In genomic region chrX:149073464-149073863, GRCh38 we compare ENCODE assay signal across 23 cellular contexts.
"Had no signal": no experiment of that assay in that cellular context is flagged by ENCODE, and none has a peak within 500 bp of the region (broad histone marks: within the 10 kb centered on the region; RNA-seq: fewer than 3 reads in every experiment).

No MANE protein-coding gene starts in this region.

- H3K27me3 ChIP-seq: body of pancreas, SJSA1 had no signal

- H3K36me3 ChIP-seq: SJSA1 had no signal

- H3K9me3 ChIP-seq: body of pancreas, SJSA1 had no signal

- H3K27ac ChIP-seq: body of pancreas, RWPE1, SJSA1 had no signal

- ATAC-seq: activated CD4-positive, CD25-positive, alpha-beta regulatory T cell treated with anti-CD3 and anti-CD28 coated beads, Interleukin-2, amount 50 U/mL, for 24 hours; body of pancreas; SK-N-SH treated with all-trans-retinoic acid at 6 μM for 48 hours had no signal

- H3K4me1 ChIP-seq: body of pancreas, SJSA1 had no signal

- H3K4me3 ChIP-seq: body of pancreas, SJSA1 had no signal

- DNase-seq: activated CD4-positive, alpha-beta T cell treated with anti-CD3 and anti-CD28 coated beads for 4 hours; activated CD8-positive, alpha-beta memory T cell treated with anti-CD3 and anti-CD28 coated beads, Interleukin-2, amount 50 U/mL, for 48 hours; activated CD8-positive, alpha-beta T cell treated with anti-CD3 and anti-CD28 coated beads, Interleukin-2, amount 10 ng/mL, durations not matched to agents 7 days and 5 days; activated naive CD4-positive, alpha-beta T cell treated with anti-CD3 and anti-CD28 coated beads, Interleukin-2, amount 50 U/mL, for 16 hours; activated naive CD8-positive, alpha-beta T cell treated with anti-CD3 and anti-CD28 coated beads, Interleukin-2, amount 10 ng/mL, durations not matched to agents 7 days and 5 days; activated T-cell treated with anti-CD3 and anti-CD28 coated beads, Interleukin-2, amount 50 U/mL, for 1 hour; aorta; body of pancreas; Kasumi-1; KBM-7; NCI-H1048; NCI-H1417; NCI-H1930; NCI-H2171; NCI-H226; NCI-H526; NCI-H82; SHP77; SW 1271 had no signal
